8 cellular contexts compared by ENCODE assay signal in genomic region chr4:173334891-173335754, GRCh38. TPM values are rescaled to one million over a fixed set of nuclear protein-coding genes. Genes with fewer than 3 reads are reported as not detected.
DNase-seq lines count a peak whose midpoint lies in the region; ATAC-seq and TF ChIP-seq lines count a peak whose summit lies in the region.

No MANE protein-coding gene starts in this region.

- 1 to 6% methylated on average over 10 to 43 of the region's 52 CpGs for WGBS in testis, 2 donors

- no peak for TF ChIP-seq POLR2A in testis (IDR thresholded peaks at IDR 0.05)

- H3K4me3 ChIP-seq in epithelial cell of proximal tubule (ENCODE audit: low read depth, low read length) (peak overlapping the region; percentile 98), testis (peak overlapping the region; percentile 98)

- H3K36me3 ChIP-seq in testis (ENCODE audit: low read depth, missing control alignments): no peaks in the 10 kb centered on the region

- peaks cover 13% of the 10 kb centered on the region for H3K4me1 ChIP-seq in testis

- ATAC-seq in GM19395 (IDR thresholded peaks at IDR 0.05; ENCODE audit: unreplicated experiment) (peak; percentile 42), HG03457 (IDR thresholded peaks at IDR 0.05; ENCODE audit: unreplicated experiment) (peak; percentile 30)

- TF ChIP-seq CTCF in epithelial cell of proximal tubule (conservative IDR thresholded peaks at IDR 0.05; ENCODE audit: low read depth, low read length): no peak
- no peak for TF ChIP-seq CTCF in testis (IDR thresholded peaks at IDR 0.05)

- H3K27me3 ChIP-seq in testis: no peaks in the 10 kb centered on the region

- intact Hi-C loops in testis (cut with DNase I; ENCODE audit: low total_unique reads): loop anchor here (5.0 kb wide), 1 partner anchor 37 kb away; the partner anchor contains the start of gene SAP30

- no peaks in the 10 kb centered on the region for H3K9me3 ChIP-seq in testis

- peak; percentile 93 for DNase-seq in DMS 273 (lab: John Stamatoyannopoulos, UW; ENCODE audit: unreplicated experiment)
- DNase-seq in NCI-H446 (lab: John Stamatoyannopoulos, UW): peak; percentile 84 to 91
- peak; percentile 62 for DNase-seq in activated CD4-positive, alpha-beta T cell treated with anti-CD3 and anti-CD28 coated beads for 48 hours
- no peak for DNase-seq in epithelial cell of proximal tubule (ENCODE audit: low read depth)
- DNase-seq in mucosa of gallbladder (ENCODE audit: low spot score): peak; percentile 46
- peak; percentile 65 for DNase-seq in testis

- peak overlapping the region; percentile 100 for H3K27ac ChIP-seq in testis

RNA-seq across cellular contexts. Expression of gene HMGB2, which starts 1.0 kb away (rescaled TPM):
- 222 and 277 TPM in 2 replicates for total RNA-seq in epithelial cell of proximal tubule
- 39.1 TPM for total RNA-seq in mucosa of gallbladder
- 100 to 1,000 TPM in 1 of 2 donors, 10 to 100 TPM in 1; 80.1 to 117 TPM for total RNA-seq in testis
- polyA plus RNA-seq in testis (ENCODE audit: insufficient read depth, low read depth, low replicate concordance): 235 TPM

RNA-seq across cellular contexts. Expression of gene SAP30, which starts 35.6 kb away (rescaled TPM):
- 32.6 and 34.0 TPM in 2 replicates for total RNA-seq in epithelial cell of proximal tubule
- total RNA-seq in mucosa of gallbladder: 16.4 TPM
- total RNA-seq in testis: 10 to 100 TPM; 49.0 to 57.0 TPM
- 45.8 TPM for polyA plus RNA-seq in testis (ENCODE audit: insufficient read depth, low read depth, low replicate concordance)
